In genomic region chr12:31733549-31734432, GRCh38 we compare ENCODE assay signal across 8 cellular contexts. TPM values are rescaled to one million over a fixed set of nuclear protein-coding genes. Genes with fewer than 3 reads are reported as not detected.
A peak's percentile ranks its signal among the peaks of the same experiment; 100 is the strongest.
DNase-seq lines count a peak whose midpoint lies in the region; ATAC-seq and TF ChIP-seq lines count a peak whose summit lies in the region.
"Not testable (repeated sequence)": the region's sequence is repeated elsewhere in the genome, so short reads cannot be mapped to it uniquely, and the experiment has no call there.

No MANE protein-coding gene starts in this region.

- H4K20me1 ChIP-seq in DND-41 (ENCODE audit: insufficient read depth, low read length); KMS-11 (ENCODE audit: insufficient read depth): not testable (repeated sequence)

- not testable (repeated sequence) for ATAC-seq in DND-41 (ENCODE audit: insufficient read depth, low read depth); heart left ventricle
- ATAC-seq in activated T-helper 17 cell treated with anti-CD3 and anti-CD28 coated beads, Interleukin-2, amount 50 U/mL, for 72 hours (replicated peaks), result peak; percentile 10

- H3K14ac ChIP-seq in trophoblast cell (ENCODE audit: low read length), result peak overlapping the region; percentile 8

- peak overlapping the region; percentile 36 for H2BK120ac ChIP-seq in trophoblast cell (ENCODE audit: insufficient read depth, low read length, poor library complexity)

- H2BK5ac ChIP-seq in trophoblast cell (ENCODE audit: low read depth, low read length, poor library complexity), result not testable (repeated sequence)

- not testable (repeated sequence) for H4K12ac ChIP-seq in trophoblast cell (ENCODE audit: low read depth, low read length)

- not testable (repeated sequence) for H3K23ac ChIP-seq in trophoblast cell (ENCODE audit: low read length)

- not testable (repeated sequence) for H3K4ac ChIP-seq in trophoblast cell (ENCODE audit: low read depth, low read length)

- not testable (repeated sequence) for H3K9me3 Mint-ChIP-seq in activated T-helper 17 cell treated with anti-CD3 and anti-CD28 coated beads, Interleukin-2, amount 50 U/mL, for 72 hours
- H3K9me3 Mint-ChIP-seq in type B pancreatic cell, result peaks cover 20% of the 10 kb centered on the region

- H4K8ac ChIP-seq in trophoblast cell (ENCODE audit: low read depth, low read length), result not testable (repeated sequence)

- 79 to 90% (median 86%) methylated on average over 15 of the region's 15 CpGs for WGBS in heart left ventricle, 4 donors
- WGBS in trophoblast cell (ENCODE audit: extremely low coverage, insufficient coverage, insufficient read length), result no CpG with 5 or more reads among the region's 15 CpGs

- H3K36me3 Mint-ChIP-seq in activated T-helper 17 cell treated with anti-CD3 and anti-CD28 coated beads, Interleukin-2, amount 50 U/mL, for 72 hours (ENCODE audit: low read depth), result peaks cover 11% of the 10 kb centered on the region
- peaks cover 33% of the 10 kb centered on the region for H3K36me3 Mint-ChIP-seq in type B pancreatic cell

- not testable (repeated sequence) for H3K9ac ChIP-seq in DND-41 (ENCODE audit: low read depth, low read length); KMS-11; colonic mucosa (ENCODE audit: low read depth in 2 of 2, low read length in 2 of 2); trophoblast cell (ENCODE audit: low read length)

- H3K79me1 ChIP-seq in trophoblast cell (ENCODE audit: low read length), result peaks cover 15% of the 10 kb centered on the region

- peak overlapping the region; percentile 12 for H3K27ac ChIP-seq in DND-41 (ENCODE audit: low read length)
- H3K27ac ChIP-seq in KMS-11, result peak overlapping the region; percentile 23; the same call in 1 of the 2 replicates
- peak overlapping the region; percentile 42 for H3K27ac ChIP-seq in colonic mucosa
- peak overlapping the region in 11 of 12 donors; percentile 63 to 98 (median 86) for H3K27ac ChIP-seq in heart left ventricle
- H3K27ac ChIP-seq in trophoblast cell (ENCODE audit: low read depth, low read length), result peak overlapping the region; percentile 85

- H4K91ac ChIP-seq in trophoblast cell (ENCODE audit: low read depth, low read length), result peak overlapping the region; percentile 59

- H3K4me3 ChIP-seq in DND-41 (ENCODE audit: low read depth in 1 of 2, low read length in 2 of 2); KMS-11 (IDR thresholded peaks at IDR 0.05; ENCODE audit: insufficient read depth, low read depth, low read length); colonic mucosa; heart left ventricle; trophoblast cell (ENCODE audit: low read depth, low read length): not testable (repeated sequence)

- not testable (repeated sequence) for H2AFZ ChIP-seq in DND-41 (ENCODE audit: low read depth, low read length); KMS-11 (ENCODE audit: low read depth)
- peak overlapping the region; percentile 67 for H2AFZ ChIP-seq in trophoblast cell (ENCODE audit: insufficient read depth, low read length, poor library complexity)

- intact Hi-C loops in colonic mucosa (cut with DNase I), result not testable (repeated sequence)
- intact Hi-C loops in heart left ventricle (cut with DNase I), result loop anchor here in 3 of 10 donors (2.0 to 10.0 kb wide), 4 partner anchors 13 to 231 kb away; partner anchors contain the start of gene RESF1 (in 1 of the 3)

- H2BK12ac ChIP-seq in trophoblast cell (ENCODE audit: low read length), result peak overlapping the region; percentile 96

- H3K4me3 Mint-ChIP-seq in activated T-helper 17 cell treated with anti-CD3 and anti-CD28 coated beads, Interleukin-2, amount 50 U/mL, for 72 hours, result peak overlapping the region; percentile 37
- H3K4me3 Mint-ChIP-seq in type B pancreatic cell, result not testable (repeated sequence)

- TF ChIP-seq CTCF in DND-41 (IDR thresholded peaks at IDR 0.05; ENCODE audit: borderline replicate concordance, extremely low read depth, low read length, poor library complexity, severe bottlenecking); KMS-11 (conservative IDR thresholded peaks at IDR 0.05; ENCODE audit: low read depth, low read length); colonic mucosa (IDR thresholded peaks at IDR 0.05); heart left ventricle (IDR thresholded peaks at IDR 0.05); type B pancreatic cell (conservative IDR thresholded peaks at IDR 0.05): not testable (repeated sequence)

- H3K9me3 ChIP-seq in DND-41 (ENCODE audit: insufficient read depth, low read length, severe bottlenecking); colonic mucosa; trophoblast cell (ENCODE audit: insufficient read depth, low read depth, low read length): not testable (repeated sequence)
- peaks cover 0 to 39% (median 4%) of the 10 kb centered on the region in 12 donors for H3K9me3 ChIP-seq in heart left ventricle

- not testable (repeated sequence) for H3K79me2 ChIP-seq in DND-41 (ENCODE audit: insufficient read depth, low read length); KMS-11 (ENCODE audit: insufficient read depth, low read depth); trophoblast cell (ENCODE audit: control insufficient read depth, insufficient read depth, low read length, poor library complexity)

- H2AK5ac ChIP-seq in trophoblast cell (ENCODE audit: low read length), result peak overlapping the region; percentile 90

- peaks cover 37% of the 10 kb centered on the region for H3K4me1 Mint-ChIP-seq in activated T-helper 17 cell treated with anti-CD3 and anti-CD28 coated beads, Interleukin-2, amount 50 U/mL, for 72 hours
- H3K4me1 Mint-ChIP-seq in type B pancreatic cell (ENCODE audit: unreplicated experiment), result not testable (repeated sequence)

- not testable (repeated sequence) for DNase-seq in DND-41; colonic mucosa; heart left ventricle; trophoblast cell; type B pancreatic cell (ENCODE audit: extremely low spot score, unreplicated experiment)
- peak; percentile 59 for DNase-seq in SW480 (ENCODE audit: low spot score)

- H3K27ac Mint-ChIP-seq in activated T-helper 17 cell treated with anti-CD3 and anti-CD28 coated beads, Interleukin-2, amount 50 U/mL, for 72 hours, result peak overlapping the region; percentile 87
- peak overlapping the region; percentile 61 for H3K27ac Mint-ChIP-seq in type B pancreatic cell

- not testable (repeated sequence) for H3K18ac ChIP-seq in trophoblast cell (ENCODE audit: low read length)

- not testable (repeated sequence) for H3K36me3 ChIP-seq in DND-41 (ENCODE audit: insufficient read depth, low read length); KMS-11 (ENCODE audit: insufficient read depth); colonic mucosa; heart left ventricle; trophoblast cell (ENCODE audit: control insufficient read depth in 1 of 2, insufficient read depth in 2 of 2, low read length in 2 of 2)

- not testable (repeated sequence) for H3K4me2 ChIP-seq in DND-41 (ENCODE audit: insufficient read depth, low read length); KMS-11; trophoblast cell (ENCODE audit: low read length)

- TF ChIP-seq POLR2A in heart left ventricle (IDR thresholded peaks at IDR 0.05), result not testable (repeated sequence)

- not testable (repeated sequence) for H3K27me3 ChIP-seq in DND-41 (ENCODE audit: insufficient read depth, low read length, poor library complexity); KMS-11 (ENCODE audit: insufficient read depth, low read depth); colonic mucosa; heart left ventricle; trophoblast cell (ENCODE audit: insufficient read depth, low read length)

- H3K27me3 Mint-ChIP-seq in activated T-helper 17 cell treated with anti-CD3 and anti-CD28 coated beads, Interleukin-2, amount 50 U/mL, for 72 hours; type B pancreatic cell: not testable (repeated sequence)

- H3K4me1 ChIP-seq in DND-41 (ENCODE audit: insufficient read depth, low read length) (peaks cover 37% of the 10 kb centered on the region), KMS-11 (ENCODE audit: low read depth, poor library complexity, severe bottlenecking) (peaks cover 28% of the 10 kb centered on the region), heart left ventricle (peaks cover 0 to 72% (median 36%) of the 10 kb centered on the region in 12 donors), trophoblast cell (ENCODE audit: control insufficient read depth in 1 of 2, insufficient read depth in 2 of 2, low read length in 2 of 2) (peaks cover 13 to 16% of the 10 kb centered on the region in 2 experiments)
- not testable (repeated sequence) for H3K4me1 ChIP-seq in colonic mucosa

RNA-seq across cellular contexts. Expression of gene AMN1, which starts 5.0 kb away (rescaled TPM):
- 1 to 10 TPM; 5.7 to 7.7 TPM for total RNA-seq in activated T-helper 17 cell treated with anti-CD3 and anti-CD28 coated beads, Interleukin-2, amount 50 U/mL, for 72 hours
- total RNA-seq in colonic mucosa (1 to 10 TPM; 4.4 to 4.8 TPM), heart left ventricle (10 to 100 TPM in 8 of 9 donors, 1 to 10 TPM in 1; 8.5 to 22.5 (median 16.4) TPM), type B pancreatic cell (ENCODE audit: low replicate concordance) (5.5 and 9.6 TPM in 2 replicates)
- 10 to 100 TPM; 11.0 to 12.8 TPM for polyA plus RNA-seq in heart left ventricle
- 5.4 and 6.1 TPM in 2 replicates for polyA plus RNA-seq in trophoblast cell (2013)

Comparison
In these comparisons a context has a peak if more than half of its experiments do, and no peak if none do; other contexts are left out.
1. H3K27ac ChIP-seq: peak in every context shown above with its lines; median percentile 86 in heart left ventricle; 85 in trophoblast cell; 42 in colonic mucosa; 23 in KMS-11; 12 in DND-41.